In the genomic region with DNA sequence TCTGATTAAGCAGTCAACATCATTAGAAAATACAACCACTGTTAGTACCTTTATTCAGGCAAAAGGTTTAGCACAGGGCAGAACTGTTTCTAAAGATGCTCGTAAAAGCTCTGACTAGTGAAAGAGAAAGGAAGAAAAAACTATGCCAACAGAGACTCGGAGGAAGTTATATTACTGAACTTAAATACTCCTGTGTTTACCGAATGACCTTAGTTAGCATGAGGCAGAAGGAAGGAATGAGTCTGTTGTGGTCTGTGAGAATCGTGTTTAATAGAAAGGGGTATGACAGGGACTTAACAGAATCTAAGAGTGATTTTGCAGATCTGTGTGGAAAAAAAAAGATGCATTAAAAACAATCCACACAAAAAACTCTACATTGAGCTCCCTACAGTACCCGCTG, we compare ENCODE assay signal across 14 cellular contexts.
DNase-seq lines count a peak whose midpoint lies in the region; ATAC-seq and TF ChIP-seq lines count a peak whose summit lies in the region.
"Had no signal": no experiment of that assay in that cellular context is flagged by ENCODE, and none has a peak within 500 bp of the region (broad histone marks: within the 10 kb centered on the region; RNA-seq: fewer than 3 reads in every experiment).

No MANE protein-coding gene starts in this region.

- in situ Hi-C loops in brain microvascular endothelial cell (cut with HindIII; ENCODE audit: low pct_ligation_motif_present, low sequenced_read_pairs) (no loop called here), KBM-7 (cut with MboI; ENCODE audit: low pct_unique_long_range_greater_than_20kb, low sequenced_read_pairs) (no loop called here)

- DNase-seq in brain microvascular endothelial cell (peak; percentile 56), non-pigmented ciliary epithelial cell (ENCODE audit: low read depth) (peak; percentile 83), KBM-7 (no peak), NCI-H187 treated with DMSO at 0.1 percent for 48 hours (lab: John Stamatoyannopoulos, UW) (no peak)
- no peak for DNase-seq in activated CD4-positive, alpha-beta memory T cell treated with anti-CD3 and anti-CD28 coated beads, Interleukin-2, amount 10 ng/mL, durations not matched to agents 7 days and 5 days
- DNase-seq in activated naive CD4-positive, alpha-beta T cell treated with anti-CD3 and anti-CD28 coated beads for 36 hours = no peak
- DNase-seq: activated CD4-positive, alpha-beta memory T cell treated with anti-CD3 and anti-CD28 coated beads for 36 hours; activated gamma-delta T cell treated with Interleukin-2 at 50 U/mL for 16 hours; H7; NCI-H1105; NCI-H524 had no signal

- H3K4me1 Mint-ChIP-seq in activated CD4-positive, alpha-beta memory T cell treated with anti-CD3 and anti-CD28 coated beads, Interleukin-2, amount 10 ng/mL, durations not matched to agents 7 days and 5 days = no peaks in the 10 kb centered on the region
- no peaks in the 10 kb centered on the region for H3K4me1 Mint-ChIP-seq in activated naive CD4-positive, alpha-beta T cell treated with anti-CD3 and anti-CD28 coated beads for 36 hours (ENCODE audit: low read depth)

- H3K36me3 ChIP-seq in ACC112 (ENCODE audit: insufficient read depth, low read length) = peaks cover 14% of the 10 kb centered on the region
- no peaks in the 10 kb centered on the region for H3K36me3 ChIP-seq in brain microvascular endothelial cell (replicated peaks)

- intact Hi-C loops in activated naive CD4-positive, alpha-beta T cell treated with anti-CD3 and anti-CD28 coated beads for 36 hours (cut with micrococcal nuclease) = no loop called here

- peak overlapping the region; percentile 91 for H3K27ac ChIP-seq in ACC112 (ENCODE audit: low read depth, low read length)
- H3K27ac ChIP-seq in brain microvascular endothelial cell = peak overlapping the region; percentile 44

- H3K79me2 ChIP-seq in ACC112 (ENCODE audit: control insufficient read depth, insufficient read depth, low read length, unreplicated experiment) = no peaks in the 10 kb centered on the region

- no peaks in the 10 kb centered on the region for H3K9me3 Mint-ChIP-seq in activated CD4-positive, alpha-beta memory T cell treated with anti-CD3 and anti-CD28 coated beads, Interleukin-2, amount 10 ng/mL, durations not matched to agents 7 days and 5 days
- no peaks in the 10 kb centered on the region for H3K9me3 Mint-ChIP-seq in activated naive CD4-positive, alpha-beta T cell treated with anti-CD3 and anti-CD28 coated beads for 36 hours
- H3K9me3 Mint-ChIP-seq: T-helper 2 cell treated with Interferon-gamma antibody and Interleukin-4, amounts not matched to agents 5 μg/mL and 100 μg/mL, for 36 hours had no signal

- peaks cover 54% of the 10 kb centered on the region for H3K4me1 ChIP-seq in ACC112 (ENCODE audit: control insufficient read depth, insufficient read depth, low read length, unreplicated experiment)

- no peak overlapping the region for H3K27ac Mint-ChIP-seq in activated CD4-positive, alpha-beta memory T cell treated with anti-CD3 and anti-CD28 coated beads, Interleukin-2, amount 10 ng/mL, durations not matched to agents 7 days and 5 days
- no peak overlapping the region for H3K27ac Mint-ChIP-seq in activated naive CD4-positive, alpha-beta T cell treated with anti-CD3 and anti-CD28 coated beads for 36 hours
- H3K27ac Mint-ChIP-seq: activated CD4-positive, alpha-beta memory T cell treated with anti-CD3 and anti-CD28 coated beads for 36 hours; T-helper 2 cell treated with Interferon-gamma antibody and Interleukin-4, amounts not matched to agents 5 μg/mL and 100 μg/mL, for 36 hours had no signal

- no peak overlapping the region for H2AFZ ChIP-seq in ACC112 (ENCODE audit: low read length, unreplicated experiment)

- POLR2A ChIA-PET in activated CD4-positive, alpha-beta memory T cell treated with anti-CD3 and anti-CD28 coated beads, Interleukin-2, amount 10 ng/mL, durations not matched to agents 7 days and 5 days (lab: Charles Lee) = no interaction called here

- H3K4me3 ChIP-seq in ACC112 (ENCODE audit: low read depth, low read length) (peak overlapping the region; percentile 22; the same call in 1 of the 2 replicates), brain microvascular endothelial cell (ENCODE audit: low read depth, low read length) (no peak overlapping the region)

- no peak overlapping the region for H3K4me3 Mint-ChIP-seq in activated CD4-positive, alpha-beta memory T cell treated with anti-CD3 and anti-CD28 coated beads, Interleukin-2, amount 10 ng/mL, durations not matched to agents 7 days and 5 days
- H3K4me3 Mint-ChIP-seq in activated naive CD4-positive, alpha-beta T cell treated with anti-CD3 and anti-CD28 coated beads for 36 hours = no peak overlapping the region
- H3K4me3 Mint-ChIP-seq: activated CD4-positive, alpha-beta memory T cell treated with anti-CD3 and anti-CD28 coated beads for 36 hours; T-helper 2 cell treated with Interferon-gamma antibody and Interleukin-4, amounts not matched to agents 5 μg/mL and 100 μg/mL, for 36 hours had no signal

- ATAC-seq in HG02642 (IDR thresholded peaks at IDR 0.05; ENCODE audit: poor library complexity, unreplicated experiment) = peak; percentile 47

- CTCF ChIA-PET in activated CD4-positive, alpha-beta memory T cell treated with anti-CD3 and anti-CD28 coated beads, Interleukin-2, amount 10 ng/mL, durations not matched to agents 7 days and 5 days (lab: Charles Lee) = no interaction called here
- CTCF ChIA-PET in activated naive CD4-positive, alpha-beta T cell treated with anti-CD3 and anti-CD28 coated beads for 36 hours (lab: Charles Lee) = interaction anchor here (0.8 kb wide), 1 partner anchor 14 kb away, joined by 3 read pairs; no protein-coding TSS in a partner anchor

- H3K36me3 Mint-ChIP-seq in activated CD4-positive, alpha-beta memory T cell treated with anti-CD3 and anti-CD28 coated beads, Interleukin-2, amount 10 ng/mL, durations not matched to agents 7 days and 5 days (ENCODE audit: low read depth) = no peaks in the 10 kb centered on the region
- H3K36me3 Mint-ChIP-seq in activated naive CD4-positive, alpha-beta T cell treated with anti-CD3 and anti-CD28 coated beads for 36 hours (ENCODE audit: low read depth) = no peaks in the 10 kb centered on the region
- H3K36me3 Mint-ChIP-seq: activated CD4-positive, alpha-beta memory T cell treated with anti-CD3 and anti-CD28 coated beads for 36 hours had no signal

- TF ChIP-seq CTCF in brain microvascular endothelial cell (IDR thresholded peaks at IDR 0.05; ENCODE audit: low read depth, low read length, missing control alignments) = no peak

- no peaks in the 10 kb centered on the region for H3K27me3 Mint-ChIP-seq in activated CD4-positive, alpha-beta memory T cell treated with anti-CD3 and anti-CD28 coated beads, Interleukin-2, amount 10 ng/mL, durations not matched to agents 7 days and 5 days
- no peaks in the 10 kb centered on the region for H3K27me3 Mint-ChIP-seq in activated naive CD4-positive, alpha-beta T cell treated with anti-CD3 and anti-CD28 coated beads for 36 hours (ENCODE audit: low read depth)

- H3K27me3 ChIP-seq in ACC112 (ENCODE audit: insufficient read depth, low read length) = no peaks in the 10 kb centered on the region
- H3K27me3 ChIP-seq in brain microvascular endothelial cell (replicated peaks) = no peaks in the 10 kb centered on the region

Comparison
In these comparisons a context has a peak if more than half of its experiments do, and no peak if none do; other contexts are left out.
1. DNase-seq: peak in brain microvascular endothelial cell (single experiment) and non-pigmented ciliary epithelial cell (single experiment); none in KBM-7 (single experiment), activated CD4-positive, alpha-beta memory T cell treated with anti-CD3 and anti-CD28 coated beads, Interleukin-2, amount 10 ng/mL, durations not matched to agents 7 days and 5 days (single experiment), activated naive CD4-positive, alpha-beta T cell treated with anti-CD3 and anti-CD28 coated beads for 36 hours (single experiment) and NCI-H187 treated with DMSO at 0.1 percent for 48 hours (single experiment).